ENCODE assay signal across 23 cellular contexts in genomic region chr3:129035360-129036233, GRCh38. TPM values are rescaled to one million over a fixed set of nuclear protein-coding genes. Genes with fewer than 3 reads are reported as not detected.
A peak's percentile ranks its signal among the peaks of the same experiment; 100 is the strongest.
DNase-seq lines count a peak whose midpoint lies in the region; ATAC-seq and TF ChIP-seq lines count a peak whose summit lies in the region.
"Had no signal": no experiment of that assay in that cellular context is flagged by ENCODE, and none has a peak within 500 bp of the region (broad histone marks: within the 10 kb centered on the region; RNA-seq: fewer than 3 reads in every experiment).

No MANE protein-coding gene starts in this region.

- no peak overlapping the region for H3K27ac Mint-ChIP-seq in CD8-positive, alpha-beta T cell
- peak overlapping the region; percentile 70 for H3K27ac Mint-ChIP-seq in activated CD8-positive, alpha-beta T cell treated with anti-CD3 and anti-CD28 coated beads, Interleukin-2, amount 10 ng/mL, durations not matched to agents 7 days and 5 days
- H3K27ac Mint-ChIP-seq in naive thymus-derived CD8-positive, alpha-beta T cell: peak overlapping the region in 7 of 10 donors; percentile 13 to 84 (median 74)
- H3K27ac Mint-ChIP-seq in CD14-positive monocyte: peak overlapping the region in 1 of 7 donors; percentile 15
- H3K27ac Mint-ChIP-seq: memory B cell; stimulated activated naive CD8-positive, alpha-beta T cell treated with anti-CD3 and anti-CD28 coated beads, Interleukin-15, Interleukin-2, amounts not matched to agents 100 ng/mL and 50 ng/mL, for 24 hours; T-helper 2 cell treated with Interferon-gamma antibody and Interleukin-4, amounts not matched to agents 5 μg/mL and 100 μg/mL, for 36 hours had no signal

- no peak overlapping the region for H3K4me3 Mint-ChIP-seq in CD8-positive, alpha-beta T cell
- no peak overlapping the region for H3K4me3 Mint-ChIP-seq in activated CD8-positive, alpha-beta T cell treated with anti-CD3 and anti-CD28 coated beads, Interleukin-2, amount 10 ng/mL, durations not matched to agents 7 days and 5 days
- H3K4me3 Mint-ChIP-seq in naive thymus-derived CD8-positive, alpha-beta T cell: peak overlapping the region in 3 of 10 donors; percentile 45 to 54 (median 50)
- H3K4me3 Mint-ChIP-seq in CD14-positive monocyte: no peak overlapping the region
- H3K4me3 Mint-ChIP-seq: central memory CD8-positive, alpha-beta T cell; memory B cell; stimulated activated naive CD8-positive, alpha-beta T cell treated with anti-CD3 and anti-CD28 coated beads, Interleukin-15, Interleukin-2, amounts not matched to agents 100 ng/mL and 50 ng/mL, for 24 hours; T-helper 2 cell treated with Interferon-gamma antibody and Interleukin-4, amounts not matched to agents 5 μg/mL and 100 μg/mL, for 36 hours had no signal

- H3F3A ChIP-seq in SK-N-SH (replicated peaks; ENCODE audit: insufficient read depth): no peaks in the 10 kb centered on the region

- 0 out of 2 replicates have a peak overlapping the region, but pooled peaks have one; percentile 29 for H2AFZ ChIP-seq in SK-N-SH (ENCODE audit: low read depth)

- POLR2A ChIA-PET in SK-N-SH (lab: Yijun Ruan, JAX): no interaction called here
- POLR2A ChIA-PET in CD8-positive, alpha-beta T cell (lab: Charles Lee): interaction anchor here (0.6 kb wide), 1 partner anchor 216 kb away, joined by 3 read pairs; no protein-coding TSS in a partner anchor
- POLR2A ChIA-PET in activated CD8-positive, alpha-beta T cell treated with anti-CD3 and anti-CD28 coated beads, Interleukin-2, amount 10 ng/mL, durations not matched to agents 7 days and 5 days (lab: Charles Lee): interaction anchor here (1.4 kb wide), 1 partner anchor 9 kb away, joined by 5 read pairs; no protein-coding TSS in a partner anchor
- POLR2A ChIA-PET in naive thymus-derived CD8-positive, alpha-beta T cell (lab: Charles Lee): interaction anchor here (0.5 to 1.5 kb wide), 3 partner anchors 8 to 20 kb away, joined by 4 to 13 read pairs (median 5); no protein-coding TSS in a partner anchor

- H3K27ac ChIP-seq in SK-N-SH (ENCODE audit: low read depth in 2 of 2, low read length in 1 of 2): no peak overlapping the region
- no peak overlapping the region for H3K27ac ChIP-seq in CD8-positive, alpha-beta T cell (ENCODE audit: low read depth, low read length)
- H3K27ac ChIP-seq: gastrocnemius medialis, RWPE1 had no signal

- CTCF ChIA-PET in SK-N-SH (lab: Yijun Ruan, JAX): interaction anchor here (1.2 to 2.8 kb wide), 2 partner anchors 9 to 65 kb away, joined by 5 to 12 read pairs; no protein-coding TSS in a partner anchor
- CTCF ChIA-PET in CD8-positive, alpha-beta T cell (lab: Charles Lee): interaction anchor here (1.3 to 6.3 kb wide), 4 partner anchors 9 to 65 kb away, joined by 4 to 29 read pairs (median 7); no protein-coding TSS in a partner anchor
- CTCF ChIA-PET in activated CD8-positive, alpha-beta T cell treated with anti-CD3 and anti-CD28 coated beads, Interleukin-2, amount 10 ng/mL, durations not matched to agents 7 days and 5 days (lab: Charles Lee): interaction anchor here (1.0 to 2.7 kb wide), 5 partner anchors 8 to 65 kb away, joined by 4 to 11 read pairs (median 8); no protein-coding TSS in a partner anchor

- H3K9me2 ChIP-seq in SK-N-SH: no peaks in the 10 kb centered on the region

- peaks cover 0 to 15% of the 10 kb centered on the region in 2 experiments; a peak in 1 of 4 replicates for H3K4me1 ChIP-seq in SK-N-SH (ENCODE audit: control insufficient read depth in 1 of 2, insufficient read depth in 2 of 2, low read depth in 1 of 2, low read length in 1 of 2)
- H3K4me1 ChIP-seq in CD8-positive, alpha-beta T cell (ENCODE audit: insufficient read depth, low read length): peaks cover 23% of the 10 kb centered on the region
- H3K4me1 ChIP-seq: gastrocnemius medialis had no signal

- H3K4me1 Mint-ChIP-seq in CD8-positive, alpha-beta T cell (ENCODE audit: low read depth): peaks cover 21% of the 10 kb centered on the region
- H3K4me1 Mint-ChIP-seq in activated CD8-positive, alpha-beta T cell treated with anti-CD3 and anti-CD28 coated beads, Interleukin-2, amount 10 ng/mL, durations not matched to agents 7 days and 5 days (ENCODE audit: low read depth): peaks cover 25% of the 10 kb centered on the region
- peaks cover 16 to 37% (median 23%) of the 10 kb centered on the region in 4 donors for H3K4me1 Mint-ChIP-seq in naive thymus-derived CD8-positive, alpha-beta T cell
- H3K4me1 Mint-ChIP-seq in CD14-positive monocyte: peaks cover 4% of the 10 kb centered on the region
- H3K4me1 Mint-ChIP-seq: central memory CD8-positive, alpha-beta T cell had no signal

- 75% methylated on average over 11 of the region's 11 CpGs for WGBS in SK-N-SH (ENCODE audit: low lambda C conversion rate)

- no peaks in the 10 kb centered on the region for H3K36me3 Mint-ChIP-seq in CD8-positive, alpha-beta T cell
- no peaks in the 10 kb centered on the region for H3K36me3 Mint-ChIP-seq in activated CD8-positive, alpha-beta T cell treated with anti-CD3 and anti-CD28 coated beads, Interleukin-2, amount 10 ng/mL, durations not matched to agents 7 days and 5 days (ENCODE audit: low read depth)
- no peaks in the 10 kb centered on the region for H3K36me3 Mint-ChIP-seq in naive thymus-derived CD8-positive, alpha-beta T cell
- no peaks in the 10 kb centered on the region for H3K36me3 Mint-ChIP-seq in CD14-positive monocyte
- H3K36me3 Mint-ChIP-seq: memory B cell had no signal

- TF ChIP-seq CTCF in SK-N-SH (IDR thresholded peaks at IDR 0.05) (no peak), CD14-positive monocyte (IDR thresholded peaks at IDR 0.05) (no peak)
- TF ChIP-seq CTCF in CD8-positive, alpha-beta T cell (IDR thresholded peaks at IDR 0.05): no peak

- H3K4me2 ChIP-seq in SK-N-SH: no peak overlapping the region

- H3K9ac ChIP-seq in SK-N-SH: no peak overlapping the region

- no peak overlapping the region for H3K4me3 ChIP-seq in SK-N-SH (ENCODE audit: low read depth in 2 of 2, low read length in 1 of 2)
- H3K4me3 ChIP-seq in CD8-positive, alpha-beta T cell (ENCODE audit: low read depth, low read length): no peak overlapping the region
- H3K4me3 ChIP-seq: gastrocnemius medialis had no signal

- no peaks in the 10 kb centered on the region for H3K9me3 Mint-ChIP-seq in CD8-positive, alpha-beta T cell
- no peaks in the 10 kb centered on the region for H3K9me3 Mint-ChIP-seq in activated CD8-positive, alpha-beta T cell treated with anti-CD3 and anti-CD28 coated beads, Interleukin-2, amount 10 ng/mL, durations not matched to agents 7 days and 5 days (ENCODE audit: insufficient read depth)
- no peaks in the 10 kb centered on the region for H3K9me3 Mint-ChIP-seq in naive thymus-derived CD8-positive, alpha-beta T cell
- H3K9me3 Mint-ChIP-seq in CD14-positive monocyte: peaks cover 0 to under 1% (median 0%) of the 10 kb centered on the region in 7 donors
- H3K9me3 Mint-ChIP-seq: central memory CD8-positive, alpha-beta T cell; memory B cell; stimulated activated naive CD8-positive, alpha-beta T cell treated with anti-CD3 and anti-CD28 coated beads, Interleukin-15, Interleukin-2, amounts not matched to agents 100 ng/mL and 50 ng/mL, for 24 hours; T-helper 2 cell treated with Interferon-gamma antibody and Interleukin-4, amounts not matched to agents 5 μg/mL and 100 μg/mL, for 36 hours had no signal

- no peaks in the 10 kb centered on the region for H3K36me3 ChIP-seq in SK-N-SH (replicated peaks in 1 of 2; ENCODE audit: control insufficient read depth in 1 of 2, insufficient read depth in 2 of 2, low read length in 1 of 2)
- H3K36me3 ChIP-seq in CD8-positive, alpha-beta T cell (ENCODE audit: insufficient read depth, low read length): no peaks in the 10 kb centered on the region
- H3K36me3 ChIP-seq: gastrocnemius medialis had no signal

- no peak for TF ChIP-seq RAD21 in SK-N-SH (IDR thresholded peaks at IDR 0.05; ENCODE audit: low read length)

- H4K20me1 ChIP-seq in SK-N-SH (ENCODE audit: insufficient read depth): no peaks in the 10 kb centered on the region

- intact Hi-C loops in CD8-positive, alpha-beta T cell (cut with DNase I, micrococcal nuclease): no loop called here
- intact Hi-C loops in CD14-positive monocyte (cut with micrococcal nuclease): no loop called here

- TF ChIP-seq EP300 in SK-N-SH (IDR thresholded peaks at IDR 0.05; ENCODE audit: borderline replicate concordance in 1 of 2, low read depth in 1 of 2, low read length in 1 of 2): no peak

- no peaks in the 10 kb centered on the region for H3K79me2 ChIP-seq in SK-N-SH (ENCODE audit: insufficient read depth)

- H3K27me3 Mint-ChIP-seq in CD8-positive, alpha-beta T cell (ENCODE audit: low read depth): peaks cover 6% of the 10 kb centered on the region
- peaks cover 4% of the 10 kb centered on the region for H3K27me3 Mint-ChIP-seq in activated CD8-positive, alpha-beta T cell treated with anti-CD3 and anti-CD28 coated beads, Interleukin-2, amount 10 ng/mL, durations not matched to agents 7 days and 5 days (ENCODE audit: low read depth)
- H3K27me3 Mint-ChIP-seq in naive thymus-derived CD8-positive, alpha-beta T cell: peaks cover 0 to 6% (median 0%) of the 10 kb centered on the region in 5 donors
- H3K27me3 Mint-ChIP-seq in CD14-positive monocyte (ENCODE audit: low read depth in 3 of 3): peaks cover 5 to 11% (median 9%) of the 10 kb centered on the region in 3 donors

- DNase-seq in SK-N-SH (peak; percentile 8), cerebellar nuclear complex (lab: John Stamatoyannopoulos, UW) (no peak), CD14-positive monocyte (ENCODE audit: low spot score) (no peak)
- DNase-seq in CD8-positive, alpha-beta T cell: no peak
- peak; percentile 33 for DNase-seq in activated CD8-positive, alpha-beta T cell treated with anti-CD3 and anti-CD28 coated beads, Interleukin-2, amount 10 ng/mL, durations not matched to agents 7 days and 5 days
- DNase-seq in naive thymus-derived CD8-positive, alpha-beta T cell: peak in 2 of 10 donors; percentile 31 to 33
- DNase-seq in stimulated activated CD4-positive, alpha-beta T cell treated with anti-CD3 and anti-CD28 coated beads, Interleukin-1b, Interleukin-23, amount 100 ng/mL, for 48 hours: no peak
- DNase-seq: 8988T; activated CD4-positive, alpha-beta T cell treated with anti-CD3 and anti-CD28 coated beads for 4 hours; activated T-cell treated with anti-CD3 and anti-CD28 coated beads, Interleukin-2, amount 50 U/mL, for 48 hours; gastrocnemius medialis; HCEC 1CT; NCI-H1436 treated with DMSO at 0.1 percent for 48 hours had no signal

- no peak for ATAC-seq in SK-N-SH treated with all-trans-retinoic acid at 6 μM for 48 hours
- peak; percentile 34 for ATAC-seq in CD8-positive, alpha-beta T cell
- ATAC-seq in activated CD8-positive, alpha-beta T cell treated with anti-CD3 and anti-CD28 coated beads, Interleukin-2, amount 10 ng/mL, durations not matched to agents 7 days and 5 days: peak; percentile 59
- peak; percentile 49 to 68 for ATAC-seq in naive thymus-derived CD8-positive, alpha-beta T cell
- ATAC-seq: gastrocnemius medialis had no signal

- no peaks in the 10 kb centered on the region for H3K9me3 ChIP-seq in SK-N-SH
- no peaks in the 10 kb centered on the region for H3K9me3 ChIP-seq in CD8-positive, alpha-beta T cell (ENCODE audit: low read length)
- H3K9me3 ChIP-seq: gastrocnemius medialis had no signal

- no peaks in the 10 kb centered on the region for H3K27me3 ChIP-seq in SK-N-SH (ENCODE audit: insufficient read depth)
- H3K27me3 ChIP-seq in CD8-positive, alpha-beta T cell (ENCODE audit: insufficient read depth, low read length): no peaks in the 10 kb centered on the region
- H3K27me3 ChIP-seq: gastrocnemius medialis had no signal

RNA-seq across cellular contexts. Expression of gene GP9, which starts 25.0 kb away (rescaled TPM):
- not detected in 2 replicates for polyA plus RNA-seq in SK-N-SH (2012; rRNA removed)
- not detected in 2 replicates for polyA plus RNA-seq in SK-N-SH (2012; cell fraction: cytosol; rRNA removed)
- polyA plus RNA-seq in SK-N-SH (2012; cell fraction: nucleus; rRNA removed): not detected in 2 replicates
- total RNA-seq in CD8-positive, alpha-beta T cell: not detected
- total RNA-seq in activated CD8-positive, alpha-beta T cell treated with anti-CD3 and anti-CD28 coated beads, Interleukin-2, amount 10 ng/mL, durations not matched to agents 7 days and 5 days: not detected
- not detected for total RNA-seq in naive thymus-derived CD8-positive, alpha-beta T cell
- polyA plus RNA-seq in naive thymus-derived CD8-positive, alpha-beta T cell: not detected
- polyA plus RNA-seq in CD14-positive monocyte: 1 to 10 TPM in 1 of 2 donors, under 1 TPM in 1; 0.74 to 2.7 TPM
- total RNA-seq: dermis microvascular lymphatic vessel endothelial cell, HT1080, NCI-H460, pulmonary artery endothelial cell had no signal

RNA-seq across cellular contexts. Expression of gene EFCC1, which starts 34.5 kb away (rescaled TPM):
- polyA plus RNA-seq in SK-N-SH (2012; rRNA removed): not detected in 2 replicates
- polyA plus RNA-seq in SK-N-SH (2012; cell fraction: cytosol; rRNA removed): not detected in 2 replicates
- not detected in 2 replicates for polyA plus RNA-seq in SK-N-SH (2012; cell fraction: nucleus; rRNA removed)
- under 1 TPM; 0.17 to 0.24 TPM for total RNA-seq in CD8-positive, alpha-beta T cell
- under 1 TPM; 0.13 to 0.21 TPM for total RNA-seq in activated CD8-positive, alpha-beta T cell treated with anti-CD3 and anti-CD28 coated beads, Interleukin-2, amount 10 ng/mL, durations not matched to agents 7 days and 5 days
- total RNA-seq in naive thymus-derived CD8-positive, alpha-beta T cell: under 1 TPM; 0.52 to 0.69 TPM
- under 1 TPM; 0.21 to 0.47 (median 0.32) TPM for polyA plus RNA-seq in naive thymus-derived CD8-positive, alpha-beta T cell
- under 1 TPM; 0.11 to 0.15 TPM for polyA plus RNA-seq in CD14-positive monocyte
- total RNA-seq: HT1080, NCI-H460 had no signal

RNA-seq across cellular contexts. Expression of gene CFAP92, which starts 41.7 kb away (rescaled TPM):
- polyA plus RNA-seq in SK-N-SH (2012; rRNA removed) (not detected in 2 replicates), CD14-positive monocyte (under 1 TPM; 0.19 to 0.50 TPM)
- 0.04 and 0.07 TPM in 2 replicates for polyA plus RNA-seq in SK-N-SH (2012; cell fraction: cytosol; rRNA removed)
- polyA plus RNA-seq in SK-N-SH (2012; cell fraction: nucleus; rRNA removed): not detected in 2 replicates
- under 1 TPM; 0.60 to 0.75 TPM for total RNA-seq in CD8-positive, alpha-beta T cell
- total RNA-seq in activated CD8-positive, alpha-beta T cell treated with anti-CD3 and anti-CD28 coated beads, Interleukin-2, amount 10 ng/mL, durations not matched to agents 7 days and 5 days: under 1 TPM; 0.18 to 0.26 TPM
- 1 to 10 TPM; 1.7 to 2.0 TPM for total RNA-seq in naive thymus-derived CD8-positive, alpha-beta T cell
- polyA plus RNA-seq in naive thymus-derived CD8-positive, alpha-beta T cell: under 1 TPM; 0.18 to 0.23 (median 0.20) TPM
- total RNA-seq: HT1080 had no signal

Comparison
In these comparisons a context has a peak if more than half of its experiments do, and no peak if none do; other contexts are left out.
1. DNase-seq: peak in SK-N-SH (single experiment) and activated CD8-positive, alpha-beta T cell treated with anti-CD3 and anti-CD28 coated beads, Interleukin-2, amount 10 ng/mL, durations not matched to agents 7 days and 5 days (single experiment); none in CD8-positive, alpha-beta T cell (0 of 7), cerebellar nuclear complex (0 of 2), stimulated activated CD4-positive, alpha-beta T cell treated with anti-CD3 and anti-CD28 coated beads, Interleukin-1b, Interleukin-23, amount 100 ng/mL, for 48 hours (single experiment) and CD14-positive monocyte (single experiment).